15 cellular contexts compared by ENCODE assay signal in genomic region chr17:40981115-40981514, GRCh38. TPM values are rescaled to one million over a fixed set of nuclear protein-coding genes. Genes with fewer than 3 reads are reported as not detected.
"Had no signal": no experiment of that assay in that cellular context is flagged by ENCODE, and none has a peak within 500 bp of the region (broad histone marks: within the 10 kb centered on the region; RNA-seq: fewer than 3 reads in every experiment).

No MANE protein-coding gene starts in this region.

- H3K4me1 ChIP-seq: ascending aorta, upper lobe of right lung had no signal

- H3K27me3 ChIP-seq: ascending aorta had no signal

- ATAC-seq: activated naive CD8-positive, alpha-beta T cell treated with anti-CD3 and anti-CD28 coated beads, Interleukin-2, amount 50 U/mL, for 24 hours; right cardiac atrium; stimulated activated naive CD8-positive, alpha-beta T cell treated with anti-CD3 and anti-CD28 coated beads, Interleukin-15, amount 100 ng/mL, for 72 hours; upper lobe of right lung had no signal

- H3K27ac ChIP-seq: ascending aorta, esophagus muscularis mucosa, upper lobe of right lung had no signal

- DNase-seq: activated CD4-positive, CD25-positive, alpha-beta regulatory T cell treated with anti-CD3 and anti-CD28 coated beads, Interleukin-2, amount 50 U/mL, for 72 hours; activated naive CD4-positive, alpha-beta T cell treated with Interleukin-2 at 50 U/mL for 16 hours; activated naive CD8-positive, alpha-beta T cell treated with anti-CD3 and anti-CD28 coated beads, Interleukin-2, amount 50 U/mL, for 24 hours; activated T-cell treated with anti-CD3 and anti-CD28 coated beads for 4 hours; stimulated activated CD4-positive, alpha-beta T cell treated with anti-CD3 and anti-CD28 coated beads, Interleukin-1b, Interleukin-23, amount 100 ng/mL, for 48 hours; stimulated activated naive CD8-positive, alpha-beta T cell treated with anti-CD3 and anti-CD28 coated beads, Interleukin-15, amount 100 ng/mL, for 72 hours; upper lobe of right lung had no signal

- H3K36me3 ChIP-seq: ascending aorta, esophagus muscularis mucosa, upper lobe of right lung had no signal

- H3K4me3 ChIP-seq: ascending aorta, esophagus muscularis mucosa, upper lobe of right lung had no signal

- H3K9me3 ChIP-seq: ascending aorta, esophagus muscularis mucosa, upper lobe of right lung had no signal

RNA-seq across cellular contexts. Expression of gene KRT40, which starts 3.0 kb away (rescaled TPM):
- total RNA-seq: activated CD8-positive, alpha-beta memory T cell treated with anti-CD3 and anti-CD28 coated beads for 36 hours; ascending aorta; esophagus muscularis mucosa; mesenteric fat pad; myocyte; progenitor cell of endocrine pancreas; right cardiac atrium; temporal lobe; upper lobe of right lung had no signal
- polyA plus RNA-seq: right cardiac atrium had no signal

RNA-seq across cellular contexts. Expression of gene KRTAP3-3, which starts 12.8 kb away (rescaled TPM):
- total RNA-seq: activated CD8-positive, alpha-beta memory T cell treated with anti-CD3 and anti-CD28 coated beads for 36 hours; ascending aorta; esophagus muscularis mucosa; mesenteric fat pad; myocyte; progenitor cell of endocrine pancreas; right cardiac atrium; temporal lobe; upper lobe of right lung had no signal
- polyA plus RNA-seq: right cardiac atrium had no signal

RNA-seq across cellular contexts. Expression of gene KRT39, which starts 14.4 kb away (rescaled TPM):
- total RNA-seq: activated CD8-positive, alpha-beta memory T cell treated with anti-CD3 and anti-CD28 coated beads for 36 hours; ascending aorta; esophagus muscularis mucosa; mesenteric fat pad; myocyte; progenitor cell of endocrine pancreas; right cardiac atrium; temporal lobe had no signal
- polyA plus RNA-seq: right cardiac atrium had no signal

RNA-seq across cellular contexts. Expression of gene KRTAP3-2, which starts 18.6 kb away (rescaled TPM):
- total RNA-seq: activated CD8-positive, alpha-beta memory T cell treated with anti-CD3 and anti-CD28 coated beads for 36 hours; ascending aorta; esophagus muscularis mucosa; mesenteric fat pad; myocyte; progenitor cell of endocrine pancreas; right cardiac atrium; temporal lobe; upper lobe of right lung had no signal
- polyA plus RNA-seq: right cardiac atrium had no signal

RNA-seq across cellular contexts. Expression of gene KRTAP3-1, which starts 27.8 kb away (rescaled TPM):
- total RNA-seq: activated CD8-positive, alpha-beta memory T cell treated with anti-CD3 and anti-CD28 coated beads for 36 hours; ascending aorta; esophagus muscularis mucosa; mesenteric fat pad; myocyte; progenitor cell of endocrine pancreas; right cardiac atrium; temporal lobe; upper lobe of right lung had no signal
- polyA plus RNA-seq: right cardiac atrium had no signal
